8 cellular contexts compared by ENCODE assay signal in genomic region chr22:30754971-30755759, GRCh38.
DNase-seq lines count a peak whose midpoint lies in the region; ATAC-seq, FAIRE-seq and TF ChIP-seq lines count a peak whose summit lies in the region.
"Had no signal": no experiment of that assay in that cellular context is flagged by ENCODE, and none has a peak within 500 bp of the region (broad histone marks: within the 10 kb centered on the region; RNA-seq: fewer than 3 reads in every experiment).

No MANE protein-coding gene starts in this region.

- DNase-seq in LNCaP clone FGC (ENCODE audit: low read depth), result peak; percentile 44
- DNase-seq in astrocyte of the hippocampus (ENCODE audit: low read depth, low spot score), result peak; percentile 88
- DNase-seq in iPS DF 19.7 (ENCODE audit: low read depth, low spot score), result peak; percentile 47
- no peak for DNase-seq in smooth muscle cell (lab: John Stamatoyannopoulos, UW; ENCODE audit: unreplicated experiment)

- H3K4me2 ChIP-seq in smooth muscle cell, result no peak overlapping the region

- no peak overlapping the region for H2AFZ ChIP-seq in smooth muscle cell (ENCODE audit: low read depth)

- no peak overlapping the region for H3K4me3 ChIP-seq in LNCaP clone FGC (ENCODE audit: low read depth, low read length)
- H3K4me3 ChIP-seq in smooth muscle cell, result no peak overlapping the region

- peak; percentile 71 for TF ChIP-seq CTCF in LNCaP clone FGC (IDR thresholded peaks at IDR 0.05; ENCODE audit: control insufficient read depth, extremely low read depth, insufficient read depth)
- TF ChIP-seq CTCF in smooth muscle cell (IDR thresholded peaks at IDR 0.05; ENCODE audit: borderline replicate concordance, insufficient read depth, poor library complexity, severe bottlenecking), result peak; percentile 76

- H4K20me1 ChIP-seq in smooth muscle cell (ENCODE audit: low read depth), result no peaks in the 10 kb centered on the region

- H3K27me3 ChIP-seq in smooth muscle cell (ENCODE audit: low read depth), result no peaks in the 10 kb centered on the region

- no peaks in the 10 kb centered on the region for H3K36me3 ChIP-seq in smooth muscle cell (ENCODE audit: low read depth)

- H3K79me2 ChIP-seq in smooth muscle cell (ENCODE audit: low read depth), result no peaks in the 10 kb centered on the region

- no peak overlapping the region for H3K27ac ChIP-seq in smooth muscle cell (ENCODE audit: low read depth)

- 60% methylated on average over 8 of the region's 8 CpGs for WGBS in smooth muscle cell (ENCODE audit: low lambda C conversion rate)

- H3F3A ChIP-seq in smooth muscle cell (ENCODE audit: low read depth), result no peaks in the 10 kb centered on the region

- no peaks in the 10 kb centered on the region for H3K9me3 ChIP-seq in smooth muscle cell (replicated peaks; ENCODE audit: low read depth)

- ATAC-seq in SK-N-SH treated with all-trans-retinoic acid at 6 μM for 48 hours, result peak; percentile 98
- ATAC-seq in HG03108 (IDR thresholded peaks at IDR 0.05; ENCODE audit: unreplicated experiment), result no peak

- no peaks in the 10 kb centered on the region for H3K4me1 ChIP-seq in smooth muscle cell (ENCODE audit: low read depth)

- H3K9ac ChIP-seq in smooth muscle cell (ENCODE audit: low read depth), result no peak overlapping the region

- FAIRE-seq in G401.6 (lab: Jason Lieb, UNC), result peak; percentile 92
- FAIRE-seq: endometrium had no signal

TF ChIP-seq in SK-N-SH treated with all-trans-retinoic acid at 6 μM for 48 hours, 23 proteins besides CTCF, POLR2A, EP300 and RAD21:
- TF ChIP-seq ZC3H10 (CRISPR knock-in tag; IDR thresholded peaks at IDR 0.05) (no peak), ZNF565 (CRISPR knock-in tag; conservative IDR thresholded peaks at IDR 0.05; ENCODE audit: low read depth) (no peak), TCF4 (CRISPR knock-in tag; IDR thresholded peaks at IDR 0.05; ENCODE audit: borderline replicate concordance) (no peak), GLIS3 (CRISPR knock-in tag; IDR thresholded peaks at IDR 0.05) (no peak), ISL1 (CRISPR knock-in tag; IDR thresholded peaks at IDR 0.05) (no peak), PPARA (CRISPR knock-in tag; IDR thresholded peaks at IDR 0.05; ENCODE audit: borderline replicate concordance) (no peak), CSDC2 (CRISPR knock-in tag; IDR thresholded peaks at IDR 0.05) (no peak), ZNF8 (CRISPR knock-in tag; IDR thresholded peaks at IDR 0.05) (no peak), BACH2 (CRISPR knock-in tag; IDR thresholded peaks at IDR 0.05; ENCODE audit: borderline replicate concordance) (no peak), SNAI2 (CRISPR knock-in tag; IDR thresholded peaks at IDR 0.05) (no peak), ZFP3 (CRISPR knock-in tag; IDR thresholded peaks at IDR 0.05) (no peak), POU6F1 (CRISPR knock-in tag; IDR thresholded peaks at IDR 0.05; ENCODE audit: borderline replicate concordance, low read depth) (no peak), ZFP30 (CRISPR knock-in tag; IDR thresholded peaks at IDR 0.05) (no peak)
- TF ChIP-seq, protein P1, sequence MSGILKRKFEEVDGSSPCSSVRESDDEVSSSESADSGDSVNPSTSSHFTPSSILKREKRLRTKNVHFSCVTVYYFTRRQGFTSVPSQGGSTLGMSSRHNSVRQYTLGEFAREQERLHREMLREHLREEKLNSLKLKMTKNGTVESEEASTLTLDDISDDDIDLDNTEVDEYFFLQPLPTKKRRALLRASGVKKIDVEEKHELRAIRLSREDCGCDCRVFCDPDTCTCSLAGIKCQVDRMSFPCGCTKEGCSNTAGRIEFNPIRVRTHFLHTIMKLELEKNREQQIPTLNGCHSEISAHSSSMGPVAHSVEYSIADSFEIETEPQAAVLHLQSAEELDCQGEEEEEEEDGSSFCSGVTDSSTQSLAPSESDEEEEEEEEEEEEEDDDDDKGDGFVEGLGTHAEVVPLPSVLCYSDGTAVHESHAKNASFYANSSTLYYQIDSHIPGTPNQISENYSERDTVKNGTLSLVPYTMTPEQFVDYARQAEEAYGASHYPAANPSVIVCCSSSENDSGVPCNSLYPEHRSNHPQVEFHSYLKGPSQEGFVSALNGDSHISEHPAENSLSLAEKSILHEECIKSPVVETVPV (CRISPR knock-in tag; IDR thresholded peaks at IDR 0.05), result no peak
- TF ChIP-seq, protein P2, sequence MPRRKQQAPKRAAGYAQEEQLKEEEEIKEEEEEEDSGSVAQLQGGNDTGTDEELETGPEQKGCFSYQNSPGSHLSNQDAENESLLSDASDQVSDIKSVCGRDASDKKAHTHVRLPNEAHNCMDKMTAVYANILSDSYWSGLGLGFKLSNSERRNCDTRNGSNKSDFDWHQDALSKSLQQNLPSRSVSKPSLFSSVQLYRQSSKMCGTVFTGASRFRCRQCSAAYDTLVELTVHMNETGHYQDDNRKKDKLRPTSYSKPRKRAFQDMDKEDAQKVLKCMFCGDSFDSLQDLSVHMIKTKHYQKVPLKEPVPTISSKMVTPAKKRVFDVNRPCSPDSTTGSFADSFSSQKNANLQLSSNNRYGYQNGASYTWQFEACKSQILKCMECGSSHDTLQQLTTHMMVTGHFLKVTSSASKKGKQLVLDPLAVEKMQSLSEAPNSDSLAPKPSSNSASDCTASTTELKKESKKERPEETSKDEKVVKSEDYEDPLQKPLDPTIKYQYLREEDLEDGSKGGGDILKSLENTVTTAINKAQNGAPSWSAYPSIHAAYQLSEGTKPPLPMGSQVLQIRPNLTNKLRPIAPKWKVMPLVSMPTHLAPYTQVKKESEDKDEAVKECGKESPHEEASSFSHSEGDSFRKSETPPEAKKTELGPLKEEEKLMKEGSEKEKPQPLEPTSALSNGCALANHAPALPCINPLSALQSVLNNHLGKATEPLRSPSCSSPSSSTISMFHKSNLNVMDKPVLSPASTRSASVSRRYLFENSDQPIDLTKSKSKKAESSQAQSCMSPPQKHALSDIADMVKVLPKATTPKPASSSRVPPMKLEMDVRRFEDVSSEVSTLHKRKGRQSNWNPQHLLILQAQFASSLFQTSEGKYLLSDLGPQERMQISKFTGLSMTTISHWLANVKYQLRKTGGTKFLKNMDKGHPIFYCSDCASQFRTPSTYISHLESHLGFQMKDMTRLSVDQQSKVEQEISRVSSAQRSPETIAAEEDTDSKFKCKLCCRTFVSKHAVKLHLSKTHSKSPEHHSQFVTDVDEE (CRISPR knock-in tag; IDR thresholded peaks at IDR 0.05), result no peak
